Comparison of ENCODE assay signal across 8 cellular contexts in the genomic region with DNA sequence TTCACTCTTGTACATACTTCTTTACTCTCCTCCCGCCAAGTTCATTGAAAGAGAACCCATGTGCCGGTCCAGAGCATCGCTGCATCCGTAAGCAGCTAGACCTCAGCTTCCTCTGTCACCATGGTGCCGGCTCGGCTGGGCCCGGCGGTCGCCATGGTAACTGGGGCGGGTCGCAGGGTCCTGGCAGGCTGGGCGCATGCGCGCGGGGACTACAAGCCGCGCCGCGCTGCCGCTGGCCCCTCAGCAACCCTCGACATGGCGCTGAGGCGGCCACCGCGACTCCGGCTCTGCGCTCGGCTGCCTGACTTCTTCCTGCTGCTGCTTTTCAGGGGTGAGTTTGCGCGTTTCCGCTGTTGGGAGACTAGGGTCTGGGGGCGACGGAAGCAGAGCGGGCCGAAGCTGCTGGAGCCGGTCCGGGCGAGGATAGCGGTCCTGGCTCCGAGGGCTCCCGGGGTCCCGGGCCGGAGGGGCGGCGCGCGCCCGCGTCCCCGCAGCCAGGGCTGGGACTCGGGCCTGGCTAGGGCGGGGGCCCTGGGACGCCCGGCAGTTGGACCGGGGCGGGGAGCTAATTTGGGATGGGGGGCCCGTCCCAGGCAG. TPM values are rescaled to one million over a fixed set of nuclear protein-coding genes. Genes with fewer than 3 reads are reported as not detected.
A peak's percentile ranks its signal among the peaks of the same experiment; 100 is the strongest.
DNase-seq lines count a peak whose midpoint lies in the region; ATAC-seq and TF ChIP-seq lines count a peak whose summit lies in the region.

A gene (plus strand): TSS at position 244 of the 597 bp plus-strand sequence. CDS start 12 bp downstream, at position 256.

- DNase-seq in C1 segment of cervical spinal cord (lab: John Stamatoyannopoulos, UW) (peak; percentile 60 to 98 (median 90)), HT1080 (ENCODE audit: low read depth) (peak; percentile 90), fibroblast of mammary gland (ENCODE audit: low read depth) (peak; percentile 89), myocyte (ENCODE audit: low read depth) (peak; percentile 95)
- DNase-seq in stimulated activated CD8-positive, alpha-beta memory T cell treated with anti-CD3 and anti-CD28 coated beads, Interleukin-7, amount 100 ng/mL, for 1 hour (ENCODE audit: low read depth in 2 of 2): peak; percentile 93 to 94

- TF ChIP-seq CTCF in fibroblast of mammary gland (conservative IDR thresholded peaks at IDR 0.05; ENCODE audit: control insufficient read depth, insufficient read depth, low read depth, low read length): no peak

- H3K4me3 ChIP-seq in fibroblast of mammary gland (ENCODE audit: control insufficient read depth, low read depth, low read length): peak within 1 kb of the TSS; percentile 81

- no peaks in the 10 kb centered on the region for H3K27me3 Mint-ChIP-seq in activated T-helper 17 cell treated with anti-CD3 and anti-CD28 coated beads, Interleukin-2, amount 50 U/mL, for 72 hours

- H3K4me3 Mint-ChIP-seq in activated T-helper 17 cell treated with anti-CD3 and anti-CD28 coated beads, Interleukin-2, amount 50 U/mL, for 72 hours: peak within 1 kb of the TSS; percentile 71

- peaks cover 7% of the 10 kb centered on the region for H3K4me1 Mint-ChIP-seq in activated T-helper 17 cell treated with anti-CD3 and anti-CD28 coated beads, Interleukin-2, amount 50 U/mL, for 72 hours

- H3K27ac Mint-ChIP-seq in activated T-helper 17 cell treated with anti-CD3 and anti-CD28 coated beads, Interleukin-2, amount 50 U/mL, for 72 hours: peak within 1 kb of the TSS; percentile 77

- no peaks in the 10 kb centered on the region for H3K36me3 Mint-ChIP-seq in activated T-helper 17 cell treated with anti-CD3 and anti-CD28 coated beads, Interleukin-2, amount 50 U/mL, for 72 hours (ENCODE audit: low read depth)

- H3K9me3 Mint-ChIP-seq in activated T-helper 17 cell treated with anti-CD3 and anti-CD28 coated beads, Interleukin-2, amount 50 U/mL, for 72 hours: no peaks in the 10 kb centered on the region

- peak; percentile 85 for ATAC-seq in GM19467 (IDR thresholded peaks at IDR 0.05; ENCODE audit: unreplicated experiment)
- peak; percentile 96 for ATAC-seq in activated T-helper 17 cell treated with anti-CD3 and anti-CD28 coated beads, Interleukin-2, amount 50 U/mL, for 72 hours (replicated peaks)

TF ChIP-seq in PFSK-1, 5 proteins besides CTCF, POLR2A, EP300 and RAD21:
- peak; percentile 74 for TF ChIP-seq POLR2AphosphoS5 (IDR thresholded peaks at IDR 0.05; ENCODE audit: low read depth, low read length)
- TF ChIP-seq TAF1 (IDR thresholded peaks at IDR 0.05; ENCODE audit: borderline replicate concordance, insufficient read depth, low read length): no peak
- peak; percentile 76 for TF ChIP-seq FOXP2 (optimal IDR thresholded peaks at IDR 0.05; ENCODE audit: borderline replicate concordance, extremely low read depth, extremely low read length, insufficient read depth)
- TF ChIP-seq, protein P1, sequence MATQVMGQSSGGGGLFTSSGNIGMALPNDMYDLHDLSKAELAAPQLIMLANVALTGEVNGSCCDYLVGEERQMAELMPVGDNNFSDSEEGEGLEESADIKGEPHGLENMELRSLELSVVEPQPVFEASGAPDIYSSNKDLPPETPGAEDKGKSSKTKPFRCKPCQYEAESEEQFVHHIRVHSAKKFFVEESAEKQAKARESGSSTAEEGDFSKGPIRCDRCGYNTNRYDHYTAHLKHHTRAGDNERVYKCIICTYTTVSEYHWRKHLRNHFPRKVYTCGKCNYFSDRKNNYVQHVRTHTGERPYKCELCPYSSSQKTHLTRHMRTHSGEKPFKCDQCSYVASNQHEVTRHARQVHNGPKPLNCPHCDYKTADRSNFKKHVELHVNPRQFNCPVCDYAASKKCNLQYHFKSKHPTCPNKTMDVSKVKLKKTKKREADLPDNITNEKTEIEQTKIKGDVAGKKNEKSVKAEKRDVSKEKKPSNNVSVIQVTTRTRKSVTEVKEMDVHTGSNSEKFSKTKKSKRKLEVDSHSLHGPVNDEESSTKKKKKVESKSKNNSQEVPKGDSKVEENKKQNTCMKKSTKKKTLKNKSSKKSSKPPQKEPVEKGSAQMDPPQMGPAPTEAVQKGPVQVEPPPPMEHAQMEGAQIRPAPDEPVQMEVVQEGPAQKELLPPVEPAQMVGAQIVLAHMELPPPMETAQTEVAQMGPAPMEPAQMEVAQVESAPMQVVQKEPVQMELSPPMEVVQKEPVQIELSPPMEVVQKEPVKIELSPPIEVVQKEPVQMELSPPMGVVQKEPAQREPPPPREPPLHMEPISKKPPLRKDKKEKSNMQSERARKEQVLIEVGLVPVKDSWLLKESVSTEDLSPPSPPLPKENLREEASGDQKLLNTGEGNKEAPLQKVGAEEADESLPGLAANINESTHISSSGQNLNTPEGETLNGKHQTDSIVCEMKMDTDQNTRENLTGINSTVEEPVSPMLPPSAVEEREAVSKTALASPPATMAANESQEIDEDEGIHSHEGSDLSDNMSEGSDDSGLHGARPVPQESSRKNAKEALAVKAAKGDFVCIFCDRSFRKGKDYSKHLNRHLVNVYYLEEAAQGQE (IDR thresholded peaks at IDR 0.05; ENCODE audit: insufficient read depth in 1 of 2, low read depth in 2 of 2, low read length in 2 of 2): no peak
- TF ChIP-seq SIN3A (IDR thresholded peaks at IDR 0.05; ENCODE audit: borderline replicate concordance, insufficient read depth, low read length): 0 out of 2 replicates have a peak, but pooled peaks have one; percentile 71

RNA-seq across cellular contexts. Expression of the gene that starts here (rescaled TPM):
- total RNA-seq in HT1080 (2014; rRNA removed; shearing (Covaris generic)): 41.2 and 49.5 TPM in 2 replicates
- polyA plus RNA-seq in HT1080 (2015; cell fraction: cytosol; rRNA removed): 46.8 and 54.7 TPM in 2 replicates
- polyA plus RNA-seq in HT1080 (2015; cell fraction: nucleus; rRNA removed): 47.4 and 51.2 TPM in 2 replicates
- polyA plus RNA-seq in PFSK-1 (2012; ENCODE audit: insufficient read length, low read depth): 17.7 TPM
- total RNA-seq in activated T-helper 17 cell treated with anti-CD3 and anti-CD28 coated beads, Interleukin-2, amount 50 U/mL, for 72 hours: 10 to 100 TPM in 1 of 2 donors, 1 to 10 TPM in 1; 7.6 to 26.2 TPM
- 173 and 229 TPM in 2 replicates for total RNA-seq in myocyte
- polyA plus RNA-seq in myocyte (2012): 101 TPM

Comparison
In these comparisons a context has a peak if more than half of its experiments do, and no peak if none do; other contexts are left out.
1. Peak in every context shown above with its lines: DNase-seq, ATAC-seq and H3K4me3 ChIP-seq.